Comparison of ENCODE assay signal across 16 cellular contexts in genomic region chr12:76345569-76345968, GRCh38. TPM values are rescaled to one million over a fixed set of nuclear protein-coding genes. Genes with fewer than 3 reads are reported as not detected.
DNase-seq lines count a peak whose midpoint lies in the region; ATAC-seq, FAIRE-seq and TF ChIP-seq lines count a peak whose summit lies in the region.
"Had no signal": no experiment of that assay in that cellular context is flagged by ENCODE, and none has a peak within 500 bp of the region (broad histone marks: within the 10 kb centered on the region; RNA-seq: fewer than 3 reads in every experiment).

No MANE protein-coding gene starts in this region.

- no peak overlapping the region for H3K4me3 Mint-ChIP-seq in GM23338

- H2AFZ ChIP-seq in K562 (ENCODE audit: low read depth, low read length), result no peak overlapping the region
- no peak overlapping the region for H2AFZ ChIP-seq in GM23338

- H3K4me3 ChIP-seq in left ventricle myocardium inferior (no peak overlapping the region), K562 (no peak overlapping the region), lower lobe of right lung (no peak overlapping the region), GM23338 (no peak overlapping the region)
- H3K4me3 ChIP-seq: Peyer's patch had no signal

- peaks cover 12% of the 10 kb centered on the region; the same call in 2 of the 3 replicates for H3K4me1 Mint-ChIP-seq in GM23338

- H3K9me1 ChIP-seq in K562 (ENCODE audit: control insufficient read depth, insufficient read depth, low read length), result no peaks in the 10 kb centered on the region

- peaks cover 8% of the 10 kb centered on the region for H3K27me3 Mint-ChIP-seq in GM23338 (ENCODE audit: insufficient read depth, low read depth, poor library complexity)

- H3K4me1 ChIP-seq in left ventricle myocardium inferior, result peaks cover 59% of the 10 kb centered on the region
- H3K4me1 ChIP-seq in K562 (replicated peaks in 1 of 2; ENCODE audit: control insufficient read depth in 2 of 2, insufficient read depth in 2 of 2, low read length in 2 of 2), result peaks cover 8 to 19% of the 10 kb centered on the region in 2 experiments; a peak in 4 of 5 replicates
- peaks cover 23% of the 10 kb centered on the region for H3K4me1 ChIP-seq in lower lobe of right lung
- peaks cover 14% of the 10 kb centered on the region for H3K4me1 ChIP-seq in GM23338 (ENCODE audit: insufficient read depth)

- peaks cover 16% of the 10 kb centered on the region for H3K79me2 ChIP-seq in K562 (ENCODE audit: control insufficient read depth, insufficient read depth, low read length)
- peaks cover 26% of the 10 kb centered on the region for H3K79me2 ChIP-seq in GM23338 (replicated peaks; ENCODE audit: insufficient read depth)

- 95% methylated on average over 1 of the region's 1 CpG for WGBS in K562 (ENCODE audit: insufficient coverage, low coverage, missing lambda C conversion rate)

- in situ Hi-C loops in K562 (cut with MboI), result loop anchor here (10.0 kb wide), 3 partner anchors 191 to 1021 kb away; no protein-coding TSS in a partner anchor

- CTCF ChIA-PET in K562 (lab: Yijun Ruan, JAX; ENCODE audit: low intra/inter-chr PET ratio), result no interaction called here

- POLR2A ChIA-PET in K562 (lab: Yijun Ruan, JAX), result interaction anchor here (0.8 kb wide), 1 partner anchor 11 kb away, joined by 3 read pairs; no protein-coding TSS in a partner anchor

- no peak for TF ChIP-seq POLR2A in K562 (conservative IDR thresholded peaks at IDR 0.05)
- no peak for TF ChIP-seq POLR2A in erythroblast (IDR thresholded peaks at IDR 0.05; ENCODE audit: low read length)

- intact Hi-C loops in left ventricle myocardium inferior (cut with micrococcal nuclease), result loop anchor here (10.0 kb wide), 1 partner anchor 261 kb away; the partner anchor contains the start of gene NAP1L1
- intact Hi-C loops in cardiac septum (cut with DNase I), result loop anchor here (5.0 to 10.0 kb wide), 4 partner anchors 112 to 831 kb away; partner anchors contain the start of genes KRR1 and OSBPL8
- intact Hi-C loops in K562 (cut with micrococcal nuclease), result loop anchor here (5.0 to 10.0 kb wide), 3 partner anchors 38 to 861 kb away; partner anchors contain the start of gene GLIPR1
- intact Hi-C loops in lower lobe of right lung (cut with DNase I), result no loop called here

- no peaks in the 10 kb centered on the region for H3K36me3 Mint-ChIP-seq in GM23338 (ENCODE audit: low read depth)

- TF ChIP-seq CTCF in left ventricle myocardium inferior (IDR thresholded peaks at IDR 0.05; ENCODE audit: borderline replicate concordance) (no peak), K562 (IDR thresholded peaks at IDR 0.05 in 2 of 3, conservative IDR thresholded peaks at IDR 0.05 in 1 of 3; ENCODE audit: insufficient read depth in 2 of 3, low read depth in 1 of 3, low read length in 3 of 3) (no peak), lower lobe of right lung (IDR thresholded peaks at IDR 0.05) (no peak), GM23338 (conservative IDR thresholded peaks at IDR 0.05; ENCODE audit: low read depth in 2 of 2) (no peak)

- no peaks in the 10 kb centered on the region for H3K9me2 ChIP-seq in GM23338 (ENCODE audit: insufficient read depth)

- H3K27ac ChIP-seq in left ventricle myocardium inferior (replicated peaks), result peak overlapping the region; percentile 42
- H3K27ac ChIP-seq in K562 (ENCODE audit: extremely low read depth, low read depth, low read length), result no peak overlapping the region
- H3K27ac ChIP-seq in lower lobe of right lung, result peak overlapping the region; percentile 18
- H3K27ac ChIP-seq in GM23338 (ENCODE audit: low read depth), result no peak overlapping the region
- H3K27ac ChIP-seq: C4-2B, Peyer's patch had no signal

- H3F3A ChIP-seq in GM23338 (replicated peaks; ENCODE audit: low read depth), result no peaks in the 10 kb centered on the region; the same call in 1 of the 2 replicates

- no peak overlapping the region for H3K27ac Mint-ChIP-seq in GM23338

- no TSS peak for BruUV-seq in K562 (replicated peaks; lab: Mats Ljungman, UMichigan)

- H3K9ac ChIP-seq in K562 (ENCODE audit: insufficient read depth in 1 of 2, low read depth in 2 of 2, low read length in 2 of 2), result no peak overlapping the region

- H3K9me3 ChIP-seq in left ventricle myocardium inferior (replicated peaks) (no peaks in the 10 kb centered on the region), K562 (replicated peaks; ENCODE audit: control insufficient read depth, insufficient read depth, low read depth, low read length) (no peaks in the 10 kb centered on the region), lower lobe of right lung (no peaks in the 10 kb centered on the region)
- H3K9me3 ChIP-seq: Caco-2, Peyer's patch had no signal

- H3K4me2 ChIP-seq in K562 (ENCODE audit: insufficient read depth, low read length) (no peak overlapping the region), GM23338 (no peak overlapping the region)

- DNase-seq in left ventricle myocardium inferior, result no peak
- DNase-seq in cardiac septum (ENCODE audit: low spot score), result no peak
- no peak for DNase-seq in K562 (ENCODE audit: extremely low read depth in 1 of 4, low spot score in 3 of 4)
- DNase-seq in lower lobe of right lung, result no peak
- no peak for DNase-seq in erythroblast (lab: John Stamatoyannopoulos, UW)
- DNase-seq in urothelium cell line (ENCODE audit: low spot score), result no peak
- DNase-seq in GM23338 (ENCODE audit: low spot score), result no peak
- DNase-seq: Caco-2, NCI-H1417, NCI-H2029, NCI-H510A treated with DMSO at 0.1 percent for 48 hours, Peyer's patch, SHP77 had no signal

- no peak for FAIRE-seq in K562 (lab: Jason Lieb, UNC)
- no peak for FAIRE-seq in urothelium cell line (lab: Jason Lieb, UNC)
- FAIRE-seq: A204.1 had no signal

- H3K27me3 ChIP-seq in left ventricle myocardium inferior (ENCODE audit: low read depth) (no peaks in the 10 kb centered on the region), K562 (ENCODE audit: control insufficient read depth in 2 of 2, insufficient read depth in 2 of 2, low read length in 2 of 2) (no peaks in the 10 kb centered on the region), lower lobe of right lung (ENCODE audit: low read depth) (no peaks in the 10 kb centered on the region), GM23338 (ENCODE audit: insufficient read depth) (no peaks in the 10 kb centered on the region)
- H3K27me3 ChIP-seq: Peyer's patch had no signal

- ATAC-seq in K562 (no peak), lower lobe of right lung (no peak), GM19397 (IDR thresholded peaks at IDR 0.05; ENCODE audit: unreplicated experiment) (no peak), GM23338 (no peak)

- no peak for TF ChIP-seq EP300 in K562 (IDR thresholded peaks at IDR 0.05; ENCODE audit: low read length)

- no peaks in the 10 kb centered on the region for H4K20me1 ChIP-seq in K562 (replicated peaks; ENCODE audit: control insufficient read depth, insufficient read depth, low read length)
- no peaks in the 10 kb centered on the region for H4K20me1 ChIP-seq in GM23338 (replicated peaks; ENCODE audit: insufficient read depth)

- H3K36me3 ChIP-seq in left ventricle myocardium inferior (no peaks in the 10 kb centered on the region), K562 (ENCODE audit: control insufficient read depth, insufficient read depth, low read length) (no peaks in the 10 kb centered on the region), lower lobe of right lung (no peaks in the 10 kb centered on the region), GM23338 (ENCODE audit: insufficient read depth) (no peaks in the 10 kb centered on the region)
- H3K36me3 ChIP-seq: Peyer's patch had no signal

- TF ChIP-seq RAD21 in K562 (CRISPR knock-in tag; conservative IDR thresholded peaks at IDR 0.05 in 1 of 2, IDR thresholded peaks at IDR 0.05 in 1 of 2), result no peak

- no peaks in the 10 kb centered on the region for H3K9me3 Mint-ChIP-seq in GM23338

TF ChIP-seq in K562, 482 proteins besides CTCF, POLR2A, EP300 and RAD21 (continues in another document):
- TF ChIP-seq PCBP1 (IDR thresholded peaks at IDR 0.05; ENCODE audit: low read depth, low read length, poor library complexity, severe bottlenecking), result no peak

TF ChIP-seq in GM23338, 12 proteins besides CTCF, POLR2A, EP300 and RAD21 (continues in another document):
- TF ChIP-seq, protein P1, sequence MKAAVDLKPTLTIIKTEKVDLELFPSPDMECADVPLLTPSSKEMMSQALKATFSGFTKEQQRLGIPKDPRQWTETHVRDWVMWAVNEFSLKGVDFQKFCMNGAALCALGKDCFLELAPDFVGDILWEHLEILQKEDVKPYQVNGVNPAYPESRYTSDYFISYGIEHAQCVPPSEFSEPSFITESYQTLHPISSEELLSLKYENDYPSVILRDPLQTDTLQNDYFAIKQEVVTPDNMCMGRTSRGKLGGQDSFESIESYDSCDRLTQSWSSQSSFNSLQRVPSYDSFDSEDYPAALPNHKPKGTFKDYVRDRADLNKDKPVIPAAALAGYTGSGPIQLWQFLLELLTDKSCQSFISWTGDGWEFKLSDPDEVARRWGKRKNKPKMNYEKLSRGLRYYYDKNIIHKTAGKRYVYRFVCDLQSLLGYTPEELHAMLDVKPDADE (IDR thresholded peaks at IDR 0.05), result no peak
- TF ChIP-seq CREB1 (CRISPR knock-in tag; IDR thresholded peaks at IDR 0.05; ENCODE audit: low read depth) (no peak), JUNB (IDR thresholded peaks at IDR 0.05; ENCODE audit: unreplicated experiment) (no peak), EZH2 (IDR thresholded peaks at IDR 0.05; ENCODE audit: low read depth, unreplicated experiment) (no peak)

RNA-seq across cellular contexts. Expression of gene BBS10, which starts 2.6 kb away (rescaled TPM):
- total RNA-seq in left ventricle myocardium inferior (8.8 TPM), cardiac septum (9.6 TPM), K562 (2014; rRNA removed) (4.6 and 4.7 TPM in 2 replicates), K562 (2014; rRNA removed; fragmentation: Illumina TruSeq; extraction: Trizol) (8.2 and 9.4 TPM in 2 replicates), K562 (2015; rRNA removed; fragmentation: Illumina TruSeq; extraction: Trizol) (6.8 and 7.3 TPM in 2 replicates), K562 (2021) (5.9 and 6.1 TPM in 2 replicates), lower lobe of right lung (13.4 TPM)
- 2.8 and 10.1 TPM in 2 replicates for total RNA-seq in K562 (2011; cell fraction: chromatin; rRNA removed; ENCODE audit: low replicate concordance)
- 3.0 and 3.3 TPM in 2 replicates for total RNA-seq in K562 (2011; cell fraction: nucleolus; rRNA removed)
- 5.6 and 11.4 TPM in 2 replicates for total RNA-seq in K562 (2011; cell fraction: nucleoplasm; rRNA removed)
- polyA plus RNA-seq in K562 (2011; rRNA removed) (11.9 and 14.9 TPM in 2 replicates), K562 (2014; fragmentation: Illumina TruSeq; extraction: Trizol) (7.2 and 8.3 TPM in 2 replicates), K562 (2014; fragmentation: Nextera tagmentation; extraction: Ambion mirVana) (1 to 10 TPM; 2.3 to 2.7 TPM), K562 (2014; rRNA removed) (5.8 TPM in 2 replicates), GM23338 (2016; fragmentation: Nextera tagmentation; extraction: Ambion mirVana) (4.2 and 5.2 TPM in 2 replicates)
- 1.7 and 4.6 TPM in 2 replicates for polyA plus RNA-seq in K562 (2011; cell fraction: cytosol; rRNA removed)
- polyA plus RNA-seq in K562 (2011; cell fraction: nucleus; rRNA removed), result 4.9 and 7.6 TPM in 2 replicates
- polyA plus RNA-seq in K562 (2012), result 4.8 and 5.1 TPM in 2 replicates
- 8.2 and 8.8 TPM in 2 replicates for polyA minus RNA-seq in K562 (2011; rRNA and poly(A)+ RNA removed)
- 3.1 and 3.5 TPM in 2 replicates for polyA minus RNA-seq in K562 (2011; cell fraction: cytosol; rRNA and poly(A)+ RNA removed)
- polyA minus RNA-seq in K562 (2011; cell fraction: nucleus; rRNA and poly(A)+ RNA removed), result 3.9 and 9.2 TPM in 2 replicates
- total RNA-seq in GM23338 (2014; rRNA removed; shearing (Covaris generic)), result 12.8 and 13.4 TPM in 2 replicates

Comparison
In these comparisons a context has a peak if more than half of its experiments do, and no peak if none do; other contexts are left out.
1. H3K27ac ChIP-seq: peak in left ventricle myocardium inferior (single experiment) and lower lobe of right lung (single experiment); none in K562 (single experiment) and GM23338 (single experiment).